ENCODE assay signal across 22 cellular contexts in genomic region chr1:176051402-176051801, GRCh38.
DNase-seq lines count a peak whose midpoint lies in the region; TF ChIP-seq lines count a peak whose summit lies in the region.
"Had no signal": no experiment of that assay in that cellular context is flagged by ENCODE, and none has a peak within 500 bp of the region (broad histone marks: within the 10 kb centered on the region; RNA-seq: fewer than 3 reads in every experiment).

No MANE protein-coding gene starts in this region.

- 0 out of 2 replicates have a peak, but pooled peaks cover 5% of the 10 kb centered on the region for H3K4me1 ChIP-seq in HEK293 (ENCODE audit: control insufficient read depth, insufficient read depth, low read length)
- H3K4me1 ChIP-seq in effector memory CD4-positive, alpha-beta T cell (ENCODE audit: control insufficient read depth, insufficient read depth, low read length, poor library complexity, severe bottlenecking), result no peaks in the 10 kb centered on the region
- H3K4me1 ChIP-seq: BLaER1 had no signal

- H3K4me3 ChIP-seq in HEK293 (ENCODE audit: low read depth, low read length), result no peak overlapping the region
- H3K4me3 ChIP-seq in effector memory CD4-positive, alpha-beta T cell (ENCODE audit: insufficient read depth, low read depth, low read length, poor library complexity, severe bottlenecking), result no peak overlapping the region
- H3K4me3 ChIP-seq: BLaER1, GM12878 had no signal

- H3K27me3 ChIP-seq in effector memory CD4-positive, alpha-beta T cell (replicated peaks; ENCODE audit: control insufficient read depth, insufficient read depth, low read length, poor library complexity, severe bottlenecking), result no peaks in the 10 kb centered on the region
- H3K27me3 ChIP-seq: BE2C, BLaER1 had no signal

- H3K36me3 ChIP-seq in HEK293 (ENCODE audit: control insufficient read depth in 2 of 2, insufficient read depth in 1 of 2, low read length in 2 of 2), result no peaks in the 10 kb centered on the region
- no peaks in the 10 kb centered on the region for H3K36me3 ChIP-seq in effector memory CD4-positive, alpha-beta T cell (ENCODE audit: control insufficient read depth, insufficient read depth, low read length)
- H3K36me3 ChIP-seq: BE2C had no signal

- H3K9me3 ChIP-seq in HEK293 (ENCODE audit: control insufficient read depth, insufficient read depth, low read depth, low read length), result no peaks in the 10 kb centered on the region
- H3K9me3 ChIP-seq in effector memory CD4-positive, alpha-beta T cell (ENCODE audit: control insufficient read depth, low read length), result no peaks in the 10 kb centered on the region
- H3K9me3 ChIP-seq: BE2C, BLaER1, Caco-2 had no signal

- POLR2A ChIA-PET in HEK293 (lab: Yijun Ruan, JAX), result no interaction called here
- POLR2A ChIA-PET in HEK293T (lab: Yijun Ruan, JAX), result no interaction called here

- H3K27ac ChIP-seq in HEK293 (ENCODE audit: extremely low read depth, low read depth, low read length) (no peak overlapping the region), epithelial cell of prostate (peak overlapping the region; percentile 35)
- no peak overlapping the region for H3K27ac ChIP-seq in effector memory CD4-positive, alpha-beta T cell (ENCODE audit: insufficient read depth, low read length, poor library complexity, severe bottlenecking)
- H3K27ac ChIP-seq: BLaER1 had no signal

- CTCF ChIA-PET in HEK293 (lab: Yijun Ruan, JAX) (interaction anchor here (0.7 kb wide), 1 partner anchor 42 kb away, joined by 3 read pairs; no protein-coding TSS in a partner anchor), HEK293T (lab: Yijun Ruan, JAX) (no interaction called here)

- no peak for TF ChIP-seq CTCF in HEK293 (tag by site-specific recombination; IDR thresholded peaks at IDR 0.05)

- DNase-seq in HEK293T (ENCODE audit: extremely low spot score) (no peak), SK-N-DZ (ENCODE audit: low spot score) (peak; percentile 69), epithelial cell of prostate (ENCODE audit: low read depth, low spot score) (no peak), NCI-H1417 (lab: John Stamatoyannopoulos, UW) (no peak), cerebellar cortex (ENCODE audit: low spot score) (no peak)
- DNase-seq in effector memory CD4-positive, alpha-beta T cell, result no peak
- DNase-seq: 8988T; ACHN; BE2C; C1 segment of cervical spinal cord; Caco-2; Calu3; CD4-positive, alpha-beta memory T cell; CD4-positive, CD25-positive, alpha-beta regulatory T cell; CD8-positive, alpha-beta memory T cell; DMS79; DND-41; EL; GDM1 had no signal

TF ChIP-seq in HEK293, 187 proteins besides CTCF, POLR2A, EP300 and RAD21 (continues in another document):
- peak; percentile 53 for TF ChIP-seq FEZF1 (tag by site-specific recombination; IDR thresholded peaks at IDR 0.05)
- no peak for TF ChIP-seq ZNF148 (tag by site-specific recombination; IDR thresholded peaks at IDR 0.05; ENCODE audit: borderline replicate concordance)
- no peak for TF ChIP-seq ZNF544 (tag by site-specific recombination; IDR thresholded peaks at IDR 0.05)
- no peak for TF ChIP-seq ZNF426 (tag by site-specific recombination; IDR thresholded peaks at IDR 0.05)
- TF ChIP-seq BCL6B (tag by site-specific recombination; IDR thresholded peaks at IDR 0.05), result no peak
- TF ChIP-seq KLF10 (tag by site-specific recombination; IDR thresholded peaks at IDR 0.05), result no peak
- no peak for TF ChIP-seq ZNF184 (tag by site-specific recombination; IDR thresholded peaks at IDR 0.05)
- TF ChIP-seq ZNF114 (tag by site-specific recombination; IDR thresholded peaks at IDR 0.05), result no peak
- no peak for TF ChIP-seq ZNF585B (tag by site-specific recombination; IDR thresholded peaks at IDR 0.05)
- TF ChIP-seq ZNF843 (tag by site-specific recombination; IDR thresholded peaks at IDR 0.05), result peak; percentile 68
- no peak for TF ChIP-seq ZNF658 (tag by site-specific recombination; IDR thresholded peaks at IDR 0.05)
- TF ChIP-seq ZNF354C (tag by site-specific recombination; IDR thresholded peaks at IDR 0.05; ENCODE audit: borderline replicate concordance, low read depth), result no peak

TF ChIP-seq in HEK293T, 16 proteins besides CTCF, POLR2A, EP300 and RAD21:
- peak; percentile 58; the same call in 1 of the 2 replicates for TF ChIP-seq PKNOX1 (IDR thresholded peaks at IDR 0.05)
- TF ChIP-seq FOXM1 (IDR thresholded peaks at IDR 0.05; ENCODE audit: borderline replicate concordance), result no peak
